In genomic region chr10:109245821-109246220, GRCh38 we compare ENCODE assay signal across 13 cellular contexts.
DNase-seq lines count a peak whose midpoint lies in the region; ATAC-seq and TF ChIP-seq lines count a peak whose summit lies in the region.
"Had no signal": no experiment of that assay in that cellular context is flagged by ENCODE, and none has a peak within 500 bp of the region (broad histone marks: within the 10 kb centered on the region; RNA-seq: fewer than 3 reads in every experiment).

No MANE protein-coding gene starts in this region.

- TF ChIP-seq RAD21 in IMR-90 (IDR thresholded peaks at IDR 0.05; ENCODE audit: low read length): no peak

- POLR2A ChIA-PET in IMR-90 (lab: Charles Lee; ENCODE audit: unreplicated experiment): no interaction called here

- no peak overlapping the region for H3K14ac ChIP-seq in IMR-90 (replicated peaks; ENCODE audit: low read depth, low read length)

- intact Hi-C loops in IMR-90 (cut with micrococcal nuclease): no loop called here

- no CpG with 5 or more reads among the region's 1 CpG for WGBS in IMR-90 (ENCODE audit: extremely low coverage in 2 of 2, insufficient read length in 1 of 2), 2 experiments

- DNase-seq in IMR-90 (no peak), SW480 (ENCODE audit: low spot score) (peak; percentile 20), renal cortical epithelial cell (ENCODE audit: low read depth) (peak; percentile 51), COLO829 (ENCODE audit: low spot score) (no peak), DMS53 (lab: John Stamatoyannopoulos, UW) (no peak)
- DNase-seq: C1 segment of cervical spinal cord; Calu3; CD8-positive, alpha-beta T cell; DND-41; H9 had no signal

- no peak overlapping the region for H3K23ac ChIP-seq in IMR-90 (ENCODE audit: low read depth, low read length)

- ATAC-seq in IMR-90 (ENCODE audit: low read depth): no peak
- no peak for ATAC-seq in activated CD4-positive, CD25-positive, alpha-beta regulatory T cell treated with anti-CD3 and anti-CD28 coated beads, Interleukin-2, amount 50 U/mL, for 24 hours
- ATAC-seq: CD8-positive, alpha-beta T cell; GM23338; HCT116 had no signal

- no peak overlapping the region for H3K18ac ChIP-seq in IMR-90 (ENCODE audit: low read depth, low read length)

- no TSS peak for BruUV-seq in IMR-90 (replicated peaks; lab: Mats Ljungman, UMichigan)

- H2AK5ac ChIP-seq in IMR-90 (ENCODE audit: low read depth, low read length): no peak overlapping the region

- H4K5ac ChIP-seq in IMR-90 (ENCODE audit: low read depth, low read length): no peak overlapping the region

- H3K9ac ChIP-seq in IMR-90 (ENCODE audit: low read depth, low read length): no peak overlapping the region

- H3K4me3 ChIP-seq in IMR-90 (ENCODE audit: insufficient read depth, low read depth, low read length): no peak overlapping the region
- H3K4me3 ChIP-seq: GM23338 had no signal

- CTCF ChIA-PET in IMR-90 (lab: Yijun Ruan, JAX): no interaction called here

- H3K4me2 ChIP-seq in IMR-90 (ENCODE audit: low read depth, low read length): no peak overlapping the region
- H3K4me2 ChIP-seq: GM23338 had no signal

- no peak overlapping the region for H4K91ac ChIP-seq in IMR-90 (ENCODE audit: insufficient read depth, low read depth, low read length)

- peak overlapping the region; percentile 37 for H2AFZ ChIP-seq in IMR-90 (replicated peaks; ENCODE audit: low read length, poor library complexity)
- H2AFZ ChIP-seq: GM23338 had no signal

- H3K9me3 ChIP-seq in IMR-90 (ENCODE audit: control insufficient read depth, insufficient read depth, low read length): no peaks in the 10 kb centered on the region

- H3K4ac ChIP-seq in IMR-90 (ENCODE audit: low read depth, low read length): no peak overlapping the region

- H3K27me3 ChIP-seq in IMR-90 (ENCODE audit: control insufficient read depth, insufficient read depth, low read length): no peaks in the 10 kb centered on the region

- H3K4me1 ChIP-seq in IMR-90 (ENCODE audit: control insufficient read depth, insufficient read depth, low read length): no peaks in the 10 kb centered on the region

- no peak for TF ChIP-seq CTCF in IMR-90 (conservative IDR thresholded peaks at IDR 0.05; ENCODE audit: low read depth, low read length)

- dilution Hi-C loops in IMR-90 (cut with HindIII; ENCODE audit: low sequenced_read_pairs, unreplicated experiment): no loop called here

- no peak overlapping the region for H3K56ac ChIP-seq in IMR-90 (ENCODE audit: extremely low read depth, insufficient read depth, low read length)

- H3K27ac ChIP-seq in IMR-90 (ENCODE audit: insufficient read depth, low read length): no peak overlapping the region

- in situ Hi-C loops in IMR-90 (cut with MboI; ENCODE audit: low sequenced_read_pairs): no loop called here

- H3K36me3 ChIP-seq in IMR-90 (ENCODE audit: control insufficient read depth, insufficient read depth, low read length): no peaks in the 10 kb centered on the region

- H2BK120ac ChIP-seq in IMR-90 (ENCODE audit: low read depth, low read length): no peak overlapping the region

- no peak overlapping the region for H2BK20ac ChIP-seq in IMR-90 (ENCODE audit: low read depth, low read length)

- H4K20me1 ChIP-seq in IMR-90 (ENCODE audit: insufficient read depth, low read length): no peaks in the 10 kb centered on the region

- no peak overlapping the region for H2BK5ac ChIP-seq in IMR-90 (ENCODE audit: low read depth, low read length, poor library complexity, severe bottlenecking)

- H2AK9ac ChIP-seq in IMR-90 (replicated peaks; ENCODE audit: low read depth, low read length, poor library complexity): no peak overlapping the region

- no peaks in the 10 kb centered on the region for H3K79me1 ChIP-seq in IMR-90 (ENCODE audit: low read depth in 1 of 2, low read length in 2 of 2)

- no peak for TF ChIP-seq POLR2A in IMR-90 (IDR thresholded peaks at IDR 0.05; ENCODE audit: low read depth, low read length)

- H3K9me1 ChIP-seq in IMR-90 (ENCODE audit: insufficient read depth, low read length): 0 out of 2 replicates have a peak, but pooled peaks cover 3% of the 10 kb centered on the region

- H4K8ac ChIP-seq in IMR-90 (ENCODE audit: low read depth in 2 of 2, low read length in 2 of 2): no peak overlapping the region

- H2BK15ac ChIP-seq in IMR-90 (ENCODE audit: low read depth, low read length): no peak overlapping the region

TF ChIP-seq in IMR-90, 13 proteins besides CTCF, POLR2A, EP300 and RAD21:
- TF ChIP-seq BHLHE40 (IDR thresholded peaks at IDR 0.05; ENCODE audit: low read depth, low read length) (no peak), MXI1 (IDR thresholded peaks at IDR 0.05; ENCODE audit: borderline replicate concordance, low read depth, low read length) (no peak), USF2 (IDR thresholded peaks at IDR 0.05; ENCODE audit: low read depth, low read length) (no peak), NFE2L2 (IDR thresholded peaks at IDR 0.05; ENCODE audit: low read depth, low read length) (no peak), RFX5 (IDR thresholded peaks at IDR 0.05; ENCODE audit: low read depth, low read length) (no peak), SMC3 (IDR thresholded peaks at IDR 0.05; ENCODE audit: low read depth, low read length) (no peak), FOS (IDR thresholded peaks at IDR 0.05; ENCODE audit: low read depth, low read length) (no peak)

Comparison
In these comparisons a context has a peak if more than half of its experiments do, and no peak if none do; other contexts are left out.
1. DNase-seq: peak in SW480 (single experiment) and renal cortical epithelial cell (single experiment); none in IMR-90 (single experiment), COLO829 (single experiment) and DMS53 (single experiment).